In genomic region chr3:194205675-194206133, GRCh38 we compare ENCODE assay signal across 1 cellular context.
TF ChIP-seq lines count a peak whose summit lies in the region.

No MANE protein-coding gene starts in this region.

TF ChIP-seq in GM12878, 131 proteins besides CTCF, POLR2A, EP300 and RAD21 (continued from another document):
- TF ChIP-seq, protein P1, sequence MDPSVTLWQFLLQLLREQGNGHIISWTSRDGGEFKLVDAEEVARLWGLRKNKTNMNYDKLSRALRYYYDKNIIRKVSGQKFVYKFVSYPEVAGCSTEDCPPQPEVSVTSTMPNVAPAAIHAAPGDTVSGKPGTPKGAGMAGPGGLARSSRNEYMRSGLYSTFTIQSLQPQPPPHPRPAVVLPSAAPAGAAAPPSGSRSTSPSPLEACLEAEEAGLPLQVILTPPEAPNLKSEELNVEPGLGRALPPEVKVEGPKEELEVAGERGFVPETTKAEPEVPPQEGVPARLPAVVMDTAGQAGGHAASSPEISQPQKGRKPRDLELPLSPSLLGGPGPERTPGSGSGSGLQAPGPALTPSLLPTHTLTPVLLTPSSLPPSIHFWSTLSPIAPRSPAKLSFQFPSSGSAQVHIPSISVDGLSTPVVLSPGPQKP (IDR thresholded peaks at IDR 0.05; ENCODE audit: low read depth, low read length) = no peak
- TF ChIP-seq ZNF384 (IDR thresholded peaks at IDR 0.05; ENCODE audit: borderline replicate concordance, low read depth, low read length) = no peak
- peak; percentile 78 for TF ChIP-seq ZBTB11 (CRISPR knock-in tag; IDR thresholded peaks at IDR 0.05)
- TF ChIP-seq TAF1 (IDR thresholded peaks at IDR 0.05; ENCODE audit: borderline replicate concordance, low read depth, low read length) = peak; percentile 62; the same call in 1 of the 2 replicates
- TF ChIP-seq, protein P2, sequence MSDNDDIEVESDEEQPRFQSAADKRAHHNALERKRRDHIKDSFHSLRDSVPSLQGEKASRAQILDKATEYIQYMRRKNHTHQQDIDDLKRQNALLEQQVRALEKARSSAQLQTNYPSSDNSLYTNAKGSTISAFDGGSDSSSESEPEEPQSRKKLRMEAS (IDR thresholded peaks at IDR 0.05; ENCODE audit: low read depth, low read length) = no peak
